In genomic region chr4:27217261-27217769, GRCh38 we compare ENCODE assay signal across 19 cellular contexts.
A peak's percentile ranks its signal among the peaks of the same experiment; 100 is the strongest.
DNase-seq lines count a peak whose midpoint lies in the region; FAIRE-seq and TF ChIP-seq lines count a peak whose summit lies in the region.
"Had no signal": no experiment of that assay in that cellular context is flagged by ENCODE, and none has a peak within 500 bp of the region (broad histone marks: within the 10 kb centered on the region; RNA-seq: fewer than 3 reads in every experiment).

No MANE protein-coding gene starts in this region.

- no peaks in the 10 kb centered on the region for H3K4me1 ChIP-seq in tibial nerve

- no peaks in the 10 kb centered on the region for H3K36me3 ChIP-seq in tibial nerve
- H3K36me3 ChIP-seq: ascending aorta had no signal

- no peak for FAIRE-seq in GM12892 (lab: Jason Lieb, UNC)
- FAIRE-seq: HTR-8/SVneo, RCC 7860 had no signal

- H3K4me3 ChIP-seq in astrocyte of the spinal cord (ENCODE audit: low read depth, low read length) (no peak overlapping the region), tibial nerve (no peak overlapping the region)
- H3K4me3 ChIP-seq: ascending aorta had no signal

- H3K27ac ChIP-seq in tibial nerve = no peak overlapping the region

- TF ChIP-seq EP300 in tibial nerve (IDR thresholded peaks at IDR 0.05) = no peak

- 24 to 25% methylated on average over 2 of the region's 2 CpGs for WGBS in tibial nerve, 2 donors

- TF ChIP-seq POLR2A in tibial nerve (IDR thresholded peaks at IDR 0.05) (no peak), GM12892 (IDR thresholded peaks at IDR 0.05; ENCODE audit: low read depth, low read length) (no peak)

- DNase-seq in AG09319 (ENCODE audit: extremely low read depth, low read depth) (peak; percentile 11), HT1080 (ENCODE audit: low read depth) (peak; percentile 68), astrocyte of the spinal cord (ENCODE audit: low read depth, low spot score) (peak; percentile 45), myocyte (ENCODE audit: low read depth) (peak; percentile 18), tibial nerve (ENCODE audit: low spot score in 2 of 2) (no peak), GM12892 (ENCODE audit: insufficient read length) (no peak), NCI-H187 (lab: John Stamatoyannopoulos, UW) (no peak), NCI-H2171 treated with DMSO at 0.1 percent for 48 hours (lab: John Stamatoyannopoulos, UW) (no peak)
- DNase-seq: activated gamma-delta T cell treated with Interleukin-2 at 50 U/mL for 16 hours; Calu3; cortex of kidney; hippocampal formation; MM.1S; NCI-H1694 treated with DMSO at 0.1 percent for 48 hours; NCI-H748 treated with DMSO at 0.1 percent for 48 hours; stimulated activated CD4-positive, alpha-beta T cell treated with anti-CD3 and anti-CD28 coated beads, Interleukin-12 subunit alpha, Interleukin-12 subunit beta, amount 100 ng/mL, for 4 hours had no signal

- TF ChIP-seq CTCF in AG09319 (IDR thresholded peaks at IDR 0.05; ENCODE audit: low read depth, low read length) (no peak), astrocyte of the spinal cord (IDR thresholded peaks at IDR 0.05; ENCODE audit: low read depth, low read length) (no peak), tibial nerve (IDR thresholded peaks at IDR 0.05) (no peak)

- in situ Hi-C loops in astrocyte of the spinal cord (cut with HindIII; ENCODE audit: low sequenced_read_pairs) = no loop called here

- H3K27me3 ChIP-seq in tibial nerve = no peaks in the 10 kb centered on the region
- H3K27me3 ChIP-seq: ascending aorta had no signal

- no peaks in the 10 kb centered on the region for H3K9me3 ChIP-seq in tibial nerve
- H3K9me3 ChIP-seq: ascending aorta had no signal

Comparison
In these comparisons a context has a peak if more than half of its experiments do, and no peak if none do; other contexts are left out.
1. DNase-seq: peak in AG09319 (single experiment), HT1080 (single experiment), astrocyte of the spinal cord (single experiment) and myocyte (single experiment); none in tibial nerve (0 of 2), GM12892 (single experiment), NCI-H187 (0 of 2) and NCI-H2171 treated with DMSO at 0.1 percent for 48 hours (single experiment).